Comparison of ENCODE assay signal across 8 cellular contexts in genomic region chr7:30284298-30285066, GRCh38. TPM values are rescaled to one million over a fixed set of nuclear protein-coding genes. Genes with fewer than 3 reads are reported as not detected.
DNase-seq lines count a peak whose midpoint lies in the region; ATAC-seq, FAIRE-seq and TF ChIP-seq lines count a peak whose summit lies in the region.

Gene ZNRF2, plus strand, starts transcription at chr7:30284597. Its CDS starts 761 bp downstream, at chr7:30285358.

- H3K79me2 ChIP-seq in DOHH2 (ENCODE audit: control insufficient read depth, low read length) (peaks cover 67% of the 10 kb centered on the region), Karpas-422 (ENCODE audit: low read length) (peaks cover 49% of the 10 kb centered on the region)

- peak within 1 kb of the TSS; percentile 75 for H2AFZ ChIP-seq in Karpas-422 (ENCODE audit: low read length)

- POLR2A ChIA-PET in naive thymus-derived CD4-positive, alpha-beta T cell (lab: Charles Lee) = interaction anchor here (0.5 to 4.6 kb wide), 11 partner anchors 21 to 343 kb away, joined by 3 to 50 read pairs (median 3); partner anchors contain the start of genes FKBP14 and NOD1

- H3K36me3 Mint-ChIP-seq in activated T-helper 1 cell treated with anti-CD3 and anti-CD28 coated beads, Interleukin-12 subunit alpha, Interleukin-12 subunit beta, Interleukin-2, Interleukin-4 antibody, amounts not matched to agents 30 ng/mL and 10 ng/mL and 1 ng/mL, durations not matched to agents 14 hours and 24 hours and 36 hours (ENCODE audit: low read depth) = peaks cover 10% of the 10 kb centered on the region
- H3K36me3 Mint-ChIP-seq in naive thymus-derived CD4-positive, alpha-beta T cell = peaks cover 0 to 18% (median 3%) of the 10 kb centered on the region in 5 donors
- peaks cover 10 to 11% of the 10 kb centered on the region in 2 donors for H3K36me3 Mint-ChIP-seq in stimulated activated naive B cell treated with anti-CD40 and anti-IgM and Interleukin-4, amounts not matched to agents 10 μg/mL and 1 μg/mL and 100 μg/mL, for 72 hours

- peaks cover 41% of the 10 kb centered on the region for H3K4me1 Mint-ChIP-seq in activated T-helper 1 cell treated with anti-CD3 and anti-CD28 coated beads, Interleukin-12 subunit alpha, Interleukin-12 subunit beta, Interleukin-2, Interleukin-4 antibody, amounts not matched to agents 30 ng/mL and 10 ng/mL and 1 ng/mL, durations not matched to agents 14 hours and 24 hours and 36 hours (ENCODE audit: low read depth)
- H3K4me1 Mint-ChIP-seq in naive thymus-derived CD4-positive, alpha-beta T cell = peaks cover 33 to 49% (median 43%) of the 10 kb centered on the region in 7 donors
- peaks cover 32 to 49% of the 10 kb centered on the region in 2 donors for H3K4me1 Mint-ChIP-seq in stimulated activated naive B cell treated with anti-CD40 and anti-IgM and Interleukin-4, amounts not matched to agents 10 μg/mL and 1 μg/mL and 100 μg/mL, for 72 hours

- no peaks in the 10 kb centered on the region for H3K9me2 ChIP-seq in DOHH2 (replicated peaks; ENCODE audit: control insufficient read depth, low read length)
- H3K9me2 ChIP-seq in Karpas-422 (replicated peaks; ENCODE audit: insufficient read depth, low read length) = no peaks in the 10 kb centered on the region

- peak within 1 kb of the TSS; percentile 87 for H3K4me2 ChIP-seq in DOHH2 (ENCODE audit: low read length)
- peak within 1 kb of the TSS; percentile 93 for H3K4me2 ChIP-seq in Karpas-422 (ENCODE audit: low read depth, low read length, poor library complexity, severe bottlenecking)

- H3K27me3 Mint-ChIP-seq in activated T-helper 1 cell treated with anti-CD3 and anti-CD28 coated beads, Interleukin-12 subunit alpha, Interleukin-12 subunit beta, Interleukin-2, Interleukin-4 antibody, amounts not matched to agents 30 ng/mL and 10 ng/mL and 1 ng/mL, durations not matched to agents 14 hours and 24 hours and 36 hours (ENCODE audit: insufficient read depth) = no peaks in the 10 kb centered on the region
- H3K27me3 Mint-ChIP-seq in naive thymus-derived CD4-positive, alpha-beta T cell = peaks cover 0 to 2% (median 0%) of the 10 kb centered on the region in 5 donors
- H3K27me3 Mint-ChIP-seq in stimulated activated naive B cell treated with anti-CD40 and anti-IgM and Interleukin-4, amounts not matched to agents 10 μg/mL and 1 μg/mL and 100 μg/mL, for 72 hours = no peaks in the 10 kb centered on the region

- no peaks in the 10 kb centered on the region for H3K27me3 ChIP-seq in DOHH2 (ENCODE audit: control insufficient read depth, low read length)
- no peaks in the 10 kb centered on the region for H3K27me3 ChIP-seq in Karpas-422 (ENCODE audit: low read length)
- no peaks in the 10 kb centered on the region for H3K27me3 ChIP-seq in naive thymus-derived CD4-positive, alpha-beta T cell (ENCODE audit: control insufficient read depth in 2 of 2, insufficient read depth in 2 of 2, low read length in 2 of 2)

- peak; percentile 88 for ATAC-seq in GM21825 (IDR thresholded peaks at IDR 0.05; ENCODE audit: unreplicated experiment)
- peak; percentile 92 for ATAC-seq in naive thymus-derived CD4-positive, alpha-beta T cell
- peak; percentile 88 to 89 for ATAC-seq in stimulated activated naive B cell treated with anti-CD40 and anti-IgM and Interleukin-4, amounts not matched to agents 10 μg/mL and 1 μg/mL and 100 μg/mL, for 72 hours (replicated peaks)

- peak within 1 kb of the TSS; percentile 78 for H3K4me3 Mint-ChIP-seq in activated T-helper 1 cell treated with anti-CD3 and anti-CD28 coated beads, Interleukin-12 subunit alpha, Interleukin-12 subunit beta, Interleukin-2, Interleukin-4 antibody, amounts not matched to agents 30 ng/mL and 10 ng/mL and 1 ng/mL, durations not matched to agents 14 hours and 24 hours and 36 hours
- peak within 1 kb of the TSS; percentile 83 to 99 (median 86) for H3K4me3 Mint-ChIP-seq in naive thymus-derived CD4-positive, alpha-beta T cell
- H3K4me3 Mint-ChIP-seq in stimulated activated naive B cell treated with anti-CD40 and anti-IgM and Interleukin-4, amounts not matched to agents 10 μg/mL and 1 μg/mL and 100 μg/mL, for 72 hours = peak within 1 kb of the TSS; percentile 92 to 96

- H3K36me3 ChIP-seq in DOHH2 (ENCODE audit: control insufficient read depth, low read length) = peaks cover 11% of the 10 kb centered on the region
- no peaks in the 10 kb centered on the region; the same call in 1 of the 2 replicates for H3K36me3 ChIP-seq in Karpas-422 (ENCODE audit: insufficient read depth, low read length)
- H3K36me3 ChIP-seq in naive thymus-derived CD4-positive, alpha-beta T cell (ENCODE audit: control insufficient read depth in 2 of 3, insufficient read depth in 3 of 3, low read length in 3 of 3) = no peaks in the 10 kb centered on the region

- peaks cover 11% of the 10 kb centered on the region; the same call in 1 of the 2 replicates for H4K20me1 ChIP-seq in DOHH2 (ENCODE audit: control insufficient read depth, insufficient read depth, low read depth, low read length)
- H4K20me1 ChIP-seq in Karpas-422 (ENCODE audit: insufficient read depth, low read depth, low read length) = peaks cover 14% of the 10 kb centered on the region

- H3K4me3 ChIP-seq in DOHH2 (ENCODE audit: low read length) = peak within 1 kb of the TSS; percentile 80
- H3K4me3 ChIP-seq in Karpas-422 (ENCODE audit: low read length) = peak within 1 kb of the TSS; percentile 75
- H3K4me3 ChIP-seq in naive thymus-derived CD4-positive, alpha-beta T cell (ENCODE audit: low read length) = peak within 1 kb of the TSS; percentile 58

- CTCF ChIA-PET in naive thymus-derived CD4-positive, alpha-beta T cell (lab: Charles Lee) = interaction anchor here (0.7 to 1.5 kb wide), 4 partner anchors 9 to 67 kb away, joined by 3 to 4 read pairs (median 3); no protein-coding TSS in a partner anchor

- no peaks in the 10 kb centered on the region for H3K9me3 ChIP-seq in DOHH2 (ENCODE audit: control insufficient read depth, insufficient read depth, low read length)
- H3K9me3 ChIP-seq in Karpas-422 (ENCODE audit: low read length) = no peaks in the 10 kb centered on the region
- no peaks in the 10 kb centered on the region for H3K9me3 ChIP-seq in naive thymus-derived CD4-positive, alpha-beta T cell (ENCODE audit: control insufficient read depth in 2 of 3, low read length in 3 of 3)

- peaks cover 11% of the 10 kb centered on the region for H3K9me3 Mint-ChIP-seq in activated T-helper 1 cell treated with anti-CD3 and anti-CD28 coated beads, Interleukin-12 subunit alpha, Interleukin-12 subunit beta, Interleukin-2, Interleukin-4 antibody, amounts not matched to agents 30 ng/mL and 10 ng/mL and 1 ng/mL, durations not matched to agents 14 hours and 24 hours and 36 hours
- peaks cover 0 to 4% (median 0%) of the 10 kb centered on the region in 11 donors for H3K9me3 Mint-ChIP-seq in naive thymus-derived CD4-positive, alpha-beta T cell
- H3K9me3 Mint-ChIP-seq in stimulated activated naive B cell treated with anti-CD40 and anti-IgM and Interleukin-4, amounts not matched to agents 10 μg/mL and 1 μg/mL and 100 μg/mL, for 72 hours = peaks cover 0 to 2% of the 10 kb centered on the region in 2 donors

- H3F3A ChIP-seq in DOHH2 (ENCODE audit: control insufficient read depth, insufficient read depth) = peaks cover 10% of the 10 kb centered on the region

- peak; percentile 69 for FAIRE-seq in RCC 7860 (lab: Jason Lieb, UNC)

- peak within 1 kb of the TSS; percentile 89 for H3K27ac Mint-ChIP-seq in activated T-helper 1 cell treated with anti-CD3 and anti-CD28 coated beads, Interleukin-12 subunit alpha, Interleukin-12 subunit beta, Interleukin-2, Interleukin-4 antibody, amounts not matched to agents 30 ng/mL and 10 ng/mL and 1 ng/mL, durations not matched to agents 14 hours and 24 hours and 36 hours
- H3K27ac Mint-ChIP-seq in naive thymus-derived CD4-positive, alpha-beta T cell = peak within 1 kb of the TSS; percentile 83 to 94 (median 92)
- H3K27ac Mint-ChIP-seq in stimulated activated naive B cell treated with anti-CD40 and anti-IgM and Interleukin-4, amounts not matched to agents 10 μg/mL and 1 μg/mL and 100 μg/mL, for 72 hours = peak within 1 kb of the TSS; percentile 95

- peak within 1 kb of the TSS; percentile 83 for H3K9ac ChIP-seq in Karpas-422 (ENCODE audit: low read length)

- TF ChIP-seq CTCF in DOHH2 (IDR thresholded peaks at IDR 0.05; ENCODE audit: low read depth, low read length, poor library complexity, severe bottlenecking) = peak; percentile 62

- H3K27ac ChIP-seq in DOHH2 (ENCODE audit: low read depth, low read length) (peak within 1 kb of the TSS; percentile 83), Karpas-422 (ENCODE audit: low read length) (peak within 1 kb of the TSS; percentile 84)
- peak within 1 kb of the TSS; percentile 83 for H3K27ac ChIP-seq in naive thymus-derived CD4-positive, alpha-beta T cell (ENCODE audit: low read depth, low read length)

- H3K4me1 ChIP-seq in DOHH2 (ENCODE audit: control insufficient read depth, low read length) (peaks cover 74% of the 10 kb centered on the region), Karpas-422 (ENCODE audit: low read length) (peaks cover 59% of the 10 kb centered on the region)
- peaks cover 3 to 23% of the 10 kb centered on the region in 2 donors for H3K4me1 ChIP-seq in naive thymus-derived CD4-positive, alpha-beta T cell (ENCODE audit: control insufficient read depth in 2 of 2, insufficient read depth in 2 of 2, low read length in 2 of 2)

- intact Hi-C loops in activated T-helper 1 cell treated with anti-CD3 and anti-CD28 coated beads, Interleukin-12 subunit alpha, Interleukin-12 subunit beta, Interleukin-2, Interleukin-4 antibody, amounts not matched to agents 30 ng/mL and 10 ng/mL and 1 ng/mL, durations not matched to agents 14 hours and 24 hours and 36 hours (cut with micrococcal nuclease) = loop anchor here (1.0 to 2.0 kb wide), 8 partner anchors 64 to 310 kb away; partner anchors contain the start of genes FKBP14, GARS1, GGCT and NOD1
- intact Hi-C loops in naive thymus-derived CD4-positive, alpha-beta T cell (cut with micrococcal nuclease) = loop anchor here (1.0 to 10.0 kb wide), 19 partner anchors 38 to 487 kb away; partner anchors contain the start of genes FKBP14 (in 2 of the 2), GARS1 (in 2 of the 2), GGCT (in 1 of the 2) and MINDY4 (in 1 of the 2)

- peak; percentile 100 for DNase-seq in Karpas-422
- DNase-seq in RCC 7860 (ENCODE audit: low spot score) = peak; percentile 99
- DNase-seq in activated T-helper 1 cell treated with anti-CD3 and anti-CD28 coated beads, Interleukin-12 subunit alpha, Interleukin-12 subunit beta, Interleukin-2, Interleukin-4 antibody, amounts not matched to agents 30 ng/mL and 10 ng/mL and 1 ng/mL, durations not matched to agents 14 hours and 24 hours and 36 hours (ENCODE audit: low spot score) = peak; percentile 99
- peak; percentile 97 for DNase-seq in fibroblast of gingiva (ENCODE audit: low read depth)
- peak; percentile 93 to 99 (median 98) for DNase-seq in naive thymus-derived CD4-positive, alpha-beta T cell
- peak; percentile 99 for DNase-seq in stimulated activated naive B cell treated with anti-CD40 and anti-IgM and Interleukin-4, amounts not matched to agents 10 μg/mL and 1 μg/mL and 100 μg/mL, for 72 hours

RNA-seq across cellular contexts. Expression of gene ZNRF2, which starts in this region (rescaled TPM):
- 43.0 and 45.3 TPM in 2 replicates for total RNA-seq in Karpas-422 (2014; rRNA removed; shearing (Covaris generic); ENCODE audit: low replicate concordance)
- 8.4 and 9.3 TPM in 2 replicates for total RNA-seq in activated T-helper 1 cell treated with anti-CD3 and anti-CD28 coated beads, Interleukin-12 subunit alpha, Interleukin-12 subunit beta, Interleukin-2, Interleukin-4 antibody, amounts not matched to agents 30 ng/mL and 10 ng/mL and 1 ng/mL, durations not matched to agents 14 hours and 24 hours and 36 hours
- total RNA-seq in naive thymus-derived CD4-positive, alpha-beta T cell = 10 to 100 TPM; 13.7 to 28.0 (median 24.4) TPM
- polyA plus RNA-seq in naive thymus-derived CD4-positive, alpha-beta T cell = under 1 TPM; 0.69 to 0.98 TPM

Comparison
In these comparisons a context has a peak if more than half of its experiments do, and no peak if none do; other contexts are left out.
1. Peak in every context shown above with its lines: DNase-seq, ATAC-seq, H3K4me3 ChIP-seq and H3K27ac ChIP-seq.